In genomic region chr2:177165731-177166711, GRCh38 we compare ENCODE assay signal across 9 cellular contexts. TPM values are rescaled to one million over a fixed set of nuclear protein-coding genes. Genes with fewer than 3 reads are reported as not detected.
DNase-seq lines count a peak whose midpoint lies in the region; ATAC-seq and TF ChIP-seq lines count a peak whose summit lies in the region.
"Had no signal": no experiment of that assay in that cellular context is flagged by ENCODE, and none has a peak within 500 bp of the region (broad histone marks: within the 10 kb centered on the region; RNA-seq: fewer than 3 reads in every experiment).

No MANE protein-coding gene starts in this region.

- H3K36me3 Mint-ChIP-seq in type B pancreatic cell, result no peaks in the 10 kb centered on the region

- peak overlapping the region; percentile 52 for H3K4me3 Mint-ChIP-seq in type B pancreatic cell

- no peak for DNase-seq in A673 (ENCODE audit: low spot score)
- peak; percentile 51 for DNase-seq in NCI-H748 treated with DMSO at 0.1 percent for 48 hours (lab: John Stamatoyannopoulos, UW)
- DNase-seq in cerebellum (ENCODE audit: low spot score), result peak; percentile 37
- peak; percentile 64 to 66 for DNase-seq in lung microvascular endothelial cell (ENCODE audit: low read depth in 2 of 2)
- DNase-seq in type B pancreatic cell (ENCODE audit: extremely low spot score, unreplicated experiment), result no peak
- no peak for DNase-seq in occipital lobe (lab: John Stamatoyannopoulos, UW)

- no peaks in the 10 kb centered on the region for H3K27me3 ChIP-seq in A673 (replicated peaks; ENCODE audit: insufficient read depth, low read depth, low read length, poor library complexity)

- H3K27ac Mint-ChIP-seq in type B pancreatic cell, result peak overlapping the region; percentile 87

- H3K36me3 ChIP-seq in A673 (ENCODE audit: insufficient read depth, low read length, poor library complexity, severe bottlenecking), result no peaks in the 10 kb centered on the region

- no peak overlapping the region for H3K4me3 ChIP-seq in A673 (ENCODE audit: low read depth, low read length, poor library complexity, severe bottlenecking)

- no peaks in the 10 kb centered on the region for H3K9me3 ChIP-seq in A673 (ENCODE audit: low read depth, low read length, poor library complexity, severe bottlenecking)

- BruUV-seq in A673 (replicated peaks; lab: Mats Ljungman, UMichigan), result no TSS peak

- H3K9me3 Mint-ChIP-seq in type B pancreatic cell, result peaks cover 5% of the 10 kb centered on the region
- H3K9me3 Mint-ChIP-seq: neural crest cell had no signal

- intact Hi-C loops in A673 (cut with micrococcal nuclease; ENCODE audit: unreplicated experiment), result loop anchor here (2.0 to 10.0 kb wide), 4 partner anchors 99 to 597 kb away; partner anchors contain the start of gene NFE2L2

- peaks cover 57% of the 10 kb centered on the region for H3K4me1 ChIP-seq in A673 (ENCODE audit: insufficient read depth, low read length, poor library complexity, severe bottlenecking)

- no peaks in the 10 kb centered on the region for H3K27me3 Mint-ChIP-seq in type B pancreatic cell

- no peak for TF ChIP-seq CTCF in A673 (conservative IDR thresholded peaks at IDR 0.05; ENCODE audit: low read depth, low read length)
- TF ChIP-seq CTCF in type B pancreatic cell (conservative IDR thresholded peaks at IDR 0.05), result no peak

- CTCF ChIA-PET in A673 (lab: Charles Lee), result interaction anchor here (0.6 to 1.7 kb wide), 3 partner anchors 98 to 1039 kb away, joined by 3 to 9 read pairs (median 9); partner anchors contain the start of gene NFE2L2

- H3K27ac ChIP-seq in A673 (ENCODE audit: low read depth, low read length, poor library complexity, severe bottlenecking), result peak overlapping the region; percentile 66

- POLR2A ChIA-PET in A673 (lab: Charles Lee; ENCODE audit: low non-redundant PET), result interaction anchor here (0.6 to 0.7 kb wide), 3 partner anchors 98 to 860 kb away, joined by 3 read pairs; partner anchors contain the start of gene NFE2L2

- peaks cover 37% of the 10 kb centered on the region for H3K4me1 Mint-ChIP-seq in type B pancreatic cell (ENCODE audit: unreplicated experiment)

- ATAC-seq in GM18508 (IDR thresholded peaks at IDR 0.05; ENCODE audit: insufficient read depth, unreplicated experiment) (peak; percentile 42), HG02885 (IDR thresholded peaks at IDR 0.05; ENCODE audit: poor library complexity, unreplicated experiment) (peak; percentile 60)

RNA-seq across cellular contexts. Expression of gene HNRNPA3, which starts 46.6 kb away (rescaled TPM):
- total RNA-seq in A673 (2021) (454 and 462 TPM in 2 replicates), cerebellum (110 TPM), lung microvascular endothelial cell (26.6 and 31.8 TPM in 2 replicates), type B pancreatic cell (ENCODE audit: low replicate concordance) (203 and 304 TPM in 2 replicates), occipital lobe (81.6 TPM)

Comparison
In these comparisons a context has a peak if more than half of its experiments do, and no peak if none do; other contexts are left out.
1. DNase-seq: peak in NCI-H748 treated with DMSO at 0.1 percent for 48 hours (single experiment), cerebellum (single experiment) and lung microvascular endothelial cell (2 of 2); none in A673 (single experiment), type B pancreatic cell (single experiment) and occipital lobe (single experiment).